In the genomic region with DNA sequence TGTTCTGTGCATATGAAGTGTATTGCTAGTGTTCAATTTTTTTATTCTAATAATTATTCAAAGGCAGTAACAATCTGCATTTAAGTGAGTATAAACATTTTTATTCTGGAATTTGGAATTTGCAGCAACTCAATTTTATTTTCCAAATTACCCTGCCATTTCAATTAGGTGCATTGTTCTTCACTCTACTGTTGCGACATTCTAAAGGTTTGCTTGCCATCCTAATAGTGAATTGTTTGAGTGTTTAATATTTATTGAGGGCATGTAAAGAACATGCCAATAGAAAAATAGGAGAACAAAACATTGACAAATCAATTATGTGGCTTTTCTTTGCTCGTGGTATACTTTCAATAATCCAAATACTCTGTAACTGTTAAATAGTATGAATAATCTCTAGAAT, we compare ENCODE assay signal across 32 cellular contexts. TPM values are rescaled to one million over a fixed set of nuclear protein-coding genes. Genes with fewer than 3 reads are reported as not detected.
"Had no signal": no experiment of that assay in that cellular context is flagged by ENCODE, and none has a peak within 500 bp of the region (broad histone marks: within the 10 kb centered on the region; RNA-seq: fewer than 3 reads in every experiment).

No MANE protein-coding gene starts in this region.

- H3K4me1 Mint-ChIP-seq: activated naive CD8-positive, alpha-beta T cell treated with anti-CD3 and anti-CD28 coated beads for 36 hours; naive B cell; stimulated activated naive B cell treated with anti-CD40 and anti-IgM and Interleukin-4, amounts not matched to agents 10 μg/mL and 1 μg/mL and 100 μg/mL, for 72 hours had no signal

- H3K9me3 Mint-ChIP-seq: activated naive CD4-positive, alpha-beta T cell treated with anti-CD3 and anti-CD28 coated beads for 36 hours; activated naive CD8-positive, alpha-beta T cell treated with anti-CD3 and anti-CD28 coated beads for 36 hours; activated T-helper 1 cell treated with anti-CD3 and anti-CD28 coated beads, Interleukin-12 subunit alpha, Interleukin-12 subunit beta, Interleukin-2, Interleukin-4 antibody, amounts not matched to agents 30 ng/mL and 10 ng/mL and 1 ng/mL, durations not matched to agents 14 hours and 24 hours and 36 hours; naive B cell; stimulated activated naive B cell treated with anti-CD40 and anti-IgM and Interleukin-4, amounts not matched to agents 10 μg/mL and 1 μg/mL and 100 μg/mL, for 72 hours had no signal

- ATAC-seq: activated CD4-positive, CD25-positive, alpha-beta regulatory T cell treated with anti-CD3 and anti-CD28 coated beads, Interleukin-2, amount 50 U/mL, for 24 hours; esophagus mucosa; left lobe of liver; lower lobe of right lung; mucosa of descending colon; stimulated activated naive B cell treated with anti-CD40 and anti-IgM and Interleukin-4, amounts not matched to agents 10 μg/mL and 1 μg/mL and 100 μg/mL, for 72 hours; upper lobe of right lung had no signal

- H3K27me3 ChIP-seq: adrenal gland, ascending aorta, ovary, stomach, thyroid gland, upper lobe of right lung had no signal

- H3K36me3 ChIP-seq: brain microvascular endothelial cell, ovary, prostate gland, thyroid gland had no signal

- H3K27ac ChIP-seq: ascending aorta, brain microvascular endothelial cell, ovary, prostate gland, thyroid gland, WERI-Rb-1 had no signal

- H3K4me1 ChIP-seq: prostate gland, thyroid gland had no signal

- DNase-seq: activated CD4-positive, alpha-beta T cell treated with anti-CD3 and anti-CD28 coated beads for 48 hours; activated CD4-positive, alpha-beta T cell treated with anti-CD3 and anti-CD28 coated beads, Interleukin-2, amount 50 U/mL, for 48 hours; activated CD8-positive, alpha-beta memory T cell treated with anti-CD3 and anti-CD28 coated beads for 24 hours; activated effector memory CD4-positive, alpha-beta T cell treated with anti-CD3 and anti-CD28 coated beads, Interleukin-2, amount 50 U/mL, for 16 hours; activated naive CD4-positive, alpha-beta T cell treated with anti-CD3 and anti-CD28 coated beads for 36 hours; activated naive CD8-positive, alpha-beta T cell treated with anti-CD3 and anti-CD28 coated beads for 36 hours; activated T-cell treated with anti-CD3 and anti-CD28 coated beads, Interleukin-2, amount 50 U/mL, for 1 hour; adrenal gland; brain microvascular endothelial cell; caudate nucleus; foreskin melanocyte; kidney glomerular epithelial cell; lower lobe of right lung; mesenchymal stem cell; mucosa of descending colon; naive B cell; ovary; retina; stimulated activated CD4-positive, alpha-beta T cell treated with anti-CD3 and anti-CD28 coated beads, Interleukin-1b, Interleukin-23, amount 100 ng/mL, for 48 hours; stimulated activated naive B cell treated with anti-CD40 and anti-IgM and Interleukin-4, amounts not matched to agents 10 μg/mL and 1 μg/mL and 100 μg/mL, for 72 hours; stomach; thyroid gland; upper lobe of right lung; WERI-Rb-1 had no signal

- H3K4me3 ChIP-seq: adrenal gland, ascending aorta, lower lobe of right lung, mucosa of descending colon, ovary, prostate gland, smooth muscle cell, stomach, thyroid gland, upper lobe of right lung had no signal

- H3K9me3 ChIP-seq: adrenal gland, ascending aorta, lower lobe of right lung, mucosa of descending colon, ovary, prostate gland, stomach, thyroid gland, upper lobe of right lung had no signal

- H3K4me3 Mint-ChIP-seq: activated naive CD4-positive, alpha-beta T cell treated with anti-CD3 and anti-CD28 coated beads for 36 hours; activated naive CD8-positive, alpha-beta T cell treated with anti-CD3 and anti-CD28 coated beads for 36 hours; activated T-helper 1 cell treated with anti-CD3 and anti-CD28 coated beads, Interleukin-12 subunit alpha, Interleukin-12 subunit beta, Interleukin-2, Interleukin-4 antibody, amounts not matched to agents 30 ng/mL and 10 ng/mL and 1 ng/mL, durations not matched to agents 14 hours and 24 hours and 36 hours; naive B cell; stimulated activated naive B cell treated with anti-CD40 and anti-IgM and Interleukin-4, amounts not matched to agents 10 μg/mL and 1 μg/mL and 100 μg/mL, for 72 hours had no signal

- H3K27ac Mint-ChIP-seq: activated naive CD4-positive, alpha-beta T cell treated with anti-CD3 and anti-CD28 coated beads for 36 hours; activated naive CD8-positive, alpha-beta T cell treated with anti-CD3 and anti-CD28 coated beads for 36 hours; activated T-helper 1 cell treated with anti-CD3 and anti-CD28 coated beads, Interleukin-12 subunit alpha, Interleukin-12 subunit beta, Interleukin-2, Interleukin-4 antibody, amounts not matched to agents 30 ng/mL and 10 ng/mL and 1 ng/mL, durations not matched to agents 14 hours and 24 hours and 36 hours; stimulated activated naive B cell treated with anti-CD40 and anti-IgM and Interleukin-4, amounts not matched to agents 10 μg/mL and 1 μg/mL and 100 μg/mL, for 72 hours had no signal

- H3K36me3 Mint-ChIP-seq: activated naive CD8-positive, alpha-beta T cell treated with anti-CD3 and anti-CD28 coated beads for 36 hours; naive B cell; stimulated activated naive B cell treated with anti-CD40 and anti-IgM and Interleukin-4, amounts not matched to agents 10 μg/mL and 1 μg/mL and 100 μg/mL, for 72 hours had no signal

RNA-seq across cellular contexts. Expression of a gene that starts 18.0 kb away (rescaled TPM):
- total RNA-seq: activated naive CD4-positive, alpha-beta T cell treated with anti-CD3 and anti-CD28 coated beads for 36 hours; activated naive CD8-positive, alpha-beta T cell treated with anti-CD3 and anti-CD28 coated beads for 36 hours; activated T-helper 1 cell treated with anti-CD3 and anti-CD28 coated beads, Interleukin-12 subunit alpha, Interleukin-12 subunit beta, Interleukin-2, Interleukin-4 antibody, amounts not matched to agents 30 ng/mL and 10 ng/mL and 1 ng/mL, durations not matched to agents 14 hours and 24 hours and 36 hours; T-helper 1 cell treated with Interleukin-12 subunit alpha and Interleukin-12 subunit beta and Interleukin-4 antibody, amounts not matched to agents 30 ng/mL and 1 ng/mL, for 36 hours had no signal
